10 cellular contexts compared by ENCODE assay signal in the genomic region with DNA sequence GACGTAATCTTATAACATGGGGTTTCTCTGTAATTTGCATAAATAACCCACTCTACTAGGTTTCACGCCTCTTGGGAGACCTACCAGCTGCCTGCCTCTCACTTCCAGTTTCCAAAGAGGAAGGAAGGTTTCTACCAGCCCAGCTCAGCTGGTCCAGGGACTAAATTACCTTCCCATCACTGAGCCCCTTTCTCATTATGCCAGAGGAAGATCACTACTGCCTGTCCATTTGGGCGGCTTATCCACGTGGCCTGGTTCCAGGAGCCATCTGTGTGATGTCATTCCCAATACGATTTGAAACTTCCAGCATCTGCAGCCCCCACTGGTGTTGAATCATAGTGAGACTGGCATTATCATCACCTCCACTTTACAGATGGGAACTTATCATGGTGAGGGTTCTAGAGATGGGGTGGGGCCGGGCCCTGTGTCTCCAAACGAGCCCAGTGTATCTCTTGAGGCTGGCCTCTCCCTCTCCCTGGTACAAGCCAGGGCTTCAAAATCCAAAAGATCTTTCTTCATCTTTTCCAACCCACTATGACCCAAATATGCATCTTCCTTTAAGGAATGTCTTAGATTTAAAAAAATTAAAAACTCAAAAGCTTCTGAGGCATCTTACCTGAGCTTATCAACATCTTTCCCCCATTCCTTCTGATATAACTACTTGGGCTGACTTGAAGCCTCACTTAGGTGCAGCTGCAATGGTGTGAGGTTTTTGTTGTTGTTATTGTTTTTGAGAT.
DNase-seq lines count a peak whose midpoint lies in the region; ATAC-seq lines count a peak whose summit lies in the region.
"Had no signal": no experiment of that assay in that cellular context is flagged by ENCODE, and none has a peak within 500 bp of the region (broad histone marks: within the 10 kb centered on the region; RNA-seq: fewer than 3 reads in every experiment).

No MANE protein-coding gene starts in this region.

- no peak overlapping the region for H3K4me3 ChIP-seq in trophoblast cell (ENCODE audit: low read depth, low read length)

- H3K79me2 ChIP-seq in trophoblast cell (ENCODE audit: control insufficient read depth, insufficient read depth, low read length, poor library complexity) = no peaks in the 10 kb centered on the region

- no peak for DNase-seq in trophoblast cell
- no peak for DNase-seq in activated naive CD8-positive, alpha-beta T cell treated with anti-CD3 and anti-CD28 coated beads, Interleukin-2, amount 50 U/mL, for 24 hours
- DNase-seq in HPDE6-E6E7 (ENCODE audit: extremely low spot score) = no peak
- DNase-seq in activated naive CD4-positive, alpha-beta T cell treated with anti-CD3 and anti-CD28 coated beads, Interleukin-2, amount 10 ng/mL, durations not matched to agents 7 days and 5 days = no peak
- DNase-seq: midbrain, NCI-H1105 treated with DMSO at 0.1 percent for 48 hours had no signal

- no peaks in the 10 kb centered on the region for H3K9me3 ChIP-seq in trophoblast cell (ENCODE audit: insufficient read depth, low read depth, low read length)

- no peak overlapping the region for H3K18ac ChIP-seq in trophoblast cell (ENCODE audit: low read length)

- H3K9me3 Mint-ChIP-seq in activated naive CD8-positive, alpha-beta T cell treated with anti-CD3 and anti-CD28 coated beads, Interleukin-2, amount 50 U/mL, for 24 hours = no peaks in the 10 kb centered on the region
- H3K9me3 Mint-ChIP-seq in activated naive CD4-positive, alpha-beta T cell treated with anti-CD3 and anti-CD28 coated beads, Interleukin-2, amount 10 ng/mL, durations not matched to agents 7 days and 5 days = no peaks in the 10 kb centered on the region
- H3K9me3 Mint-ChIP-seq: activated naive CD4-positive, alpha-beta T cell treated with anti-CD3 and anti-CD28 coated beads, Interleukin-2, amount 50 U/mL, for 72 hours had no signal

- no peak overlapping the region for H3K4ac ChIP-seq in trophoblast cell (ENCODE audit: low read depth, low read length)

- no peak overlapping the region for H3K9ac ChIP-seq in trophoblast cell (ENCODE audit: low read length)

- H3K27me3 ChIP-seq in trophoblast cell (ENCODE audit: insufficient read depth, low read length) = no peaks in the 10 kb centered on the region

- H3K4me2 ChIP-seq in trophoblast cell (ENCODE audit: low read length) = no peak overlapping the region

- H3K14ac ChIP-seq in trophoblast cell (ENCODE audit: low read length) = no peak overlapping the region

- H2AFZ ChIP-seq in trophoblast cell (ENCODE audit: insufficient read depth, low read length, poor library complexity) = no peak overlapping the region

- H2AK5ac ChIP-seq in trophoblast cell (ENCODE audit: low read length) = no peak overlapping the region

- no peak overlapping the region for H3K27ac Mint-ChIP-seq in activated naive CD8-positive, alpha-beta T cell treated with anti-CD3 and anti-CD28 coated beads, Interleukin-2, amount 50 U/mL, for 24 hours
- no peak overlapping the region for H3K27ac Mint-ChIP-seq in activated naive CD4-positive, alpha-beta T cell treated with anti-CD3 and anti-CD28 coated beads, Interleukin-2, amount 10 ng/mL, durations not matched to agents 7 days and 5 days
- H3K27ac Mint-ChIP-seq: activated naive CD4-positive, alpha-beta T cell treated with anti-CD3 and anti-CD28 coated beads, Interleukin-2, amount 50 U/mL, for 72 hours had no signal

- no peak overlapping the region for H3K4me3 Mint-ChIP-seq in activated naive CD8-positive, alpha-beta T cell treated with anti-CD3 and anti-CD28 coated beads, Interleukin-2, amount 50 U/mL, for 24 hours
- H3K4me3 Mint-ChIP-seq in activated naive CD4-positive, alpha-beta T cell treated with anti-CD3 and anti-CD28 coated beads, Interleukin-2, amount 10 ng/mL, durations not matched to agents 7 days and 5 days = no peak overlapping the region

- H3K79me1 ChIP-seq in trophoblast cell (ENCODE audit: low read length) = no peaks in the 10 kb centered on the region

- no peak overlapping the region for H3K27ac ChIP-seq in trophoblast cell (ENCODE audit: low read depth, low read length)

- H4K12ac ChIP-seq in trophoblast cell (ENCODE audit: low read depth, low read length) = no peak overlapping the region

- no peak overlapping the region for H3K23ac ChIP-seq in trophoblast cell (ENCODE audit: low read length)

- H4K8ac ChIP-seq in trophoblast cell (ENCODE audit: low read depth, low read length) = no peak overlapping the region

- H3K27me3 Mint-ChIP-seq in activated naive CD8-positive, alpha-beta T cell treated with anti-CD3 and anti-CD28 coated beads, Interleukin-2, amount 50 U/mL, for 24 hours = peaks cover 4% of the 10 kb centered on the region
- H3K27me3 Mint-ChIP-seq in activated naive CD4-positive, alpha-beta T cell treated with anti-CD3 and anti-CD28 coated beads, Interleukin-2, amount 10 ng/mL, durations not matched to agents 7 days and 5 days = peaks cover 8% of the 10 kb centered on the region

- no peaks in the 10 kb centered on the region for H3K4me1 Mint-ChIP-seq in activated naive CD8-positive, alpha-beta T cell treated with anti-CD3 and anti-CD28 coated beads, Interleukin-2, amount 50 U/mL, for 24 hours
- no peaks in the 10 kb centered on the region for H3K4me1 Mint-ChIP-seq in activated naive CD4-positive, alpha-beta T cell treated with anti-CD3 and anti-CD28 coated beads, Interleukin-2, amount 10 ng/mL, durations not matched to agents 7 days and 5 days

- peak overlapping the region; percentile 12 for H2BK12ac ChIP-seq in trophoblast cell (ENCODE audit: low read length)

- H2BK5ac ChIP-seq in trophoblast cell (ENCODE audit: low read depth, low read length, poor library complexity) = no peak overlapping the region

- no peak overlapping the region for H2BK120ac ChIP-seq in trophoblast cell (ENCODE audit: insufficient read depth, low read length, poor library complexity)

- peaks cover 10 to 17% of the 10 kb centered on the region in 2 experiments for H3K4me1 ChIP-seq in trophoblast cell (ENCODE audit: control insufficient read depth in 1 of 2, insufficient read depth in 2 of 2, low read length in 2 of 2)

- H3K36me3 ChIP-seq in trophoblast cell (ENCODE audit: control insufficient read depth in 1 of 2, insufficient read depth in 2 of 2, low read length in 2 of 2) = no peaks in the 10 kb centered on the region

- H3K36me3 Mint-ChIP-seq in activated naive CD8-positive, alpha-beta T cell treated with anti-CD3 and anti-CD28 coated beads, Interleukin-2, amount 50 U/mL, for 24 hours (ENCODE audit: low read depth) = no peaks in the 10 kb centered on the region
- H3K36me3 Mint-ChIP-seq in activated naive CD4-positive, alpha-beta T cell treated with anti-CD3 and anti-CD28 coated beads, Interleukin-2, amount 10 ng/mL, durations not matched to agents 7 days and 5 days = no peaks in the 10 kb centered on the region
- H3K36me3 Mint-ChIP-seq: activated naive CD4-positive, alpha-beta T cell treated with anti-CD3 and anti-CD28 coated beads, Interleukin-2, amount 50 U/mL, for 72 hours had no signal

- peak overlapping the region; percentile 19 for H4K91ac ChIP-seq in trophoblast cell (ENCODE audit: low read depth, low read length)

- CTCF ChIA-PET in activated naive CD4-positive, alpha-beta T cell treated with anti-CD3 and anti-CD28 coated beads, Interleukin-2, amount 10 ng/mL, durations not matched to agents 7 days and 5 days (lab: Charles Lee) = no interaction called here

- no CpG with 5 or more reads among the region's 7 CpGs for WGBS in trophoblast cell (ENCODE audit: extremely low coverage, insufficient coverage, insufficient read length)

- ATAC-seq in GM19023 (IDR thresholded peaks at IDR 0.05; ENCODE audit: unreplicated experiment) (peak; percentile 88), HG02623 (IDR thresholded peaks at IDR 0.05; ENCODE audit: unreplicated experiment) (peak; percentile 97), HG03571 (IDR thresholded peaks at IDR 0.05; ENCODE audit: unreplicated experiment) (peak; percentile 94)
- ATAC-seq in activated naive CD8-positive, alpha-beta T cell treated with anti-CD3 and anti-CD28 coated beads, Interleukin-2, amount 50 U/mL, for 24 hours = no peak
- ATAC-seq: activated naive CD4-positive, alpha-beta T cell treated with anti-CD3 and anti-CD28 coated beads, Interleukin-2, amount 50 U/mL, for 72 hours had no signal
